ENCODE assay signal across 7 cellular contexts in the genomic region with DNA sequence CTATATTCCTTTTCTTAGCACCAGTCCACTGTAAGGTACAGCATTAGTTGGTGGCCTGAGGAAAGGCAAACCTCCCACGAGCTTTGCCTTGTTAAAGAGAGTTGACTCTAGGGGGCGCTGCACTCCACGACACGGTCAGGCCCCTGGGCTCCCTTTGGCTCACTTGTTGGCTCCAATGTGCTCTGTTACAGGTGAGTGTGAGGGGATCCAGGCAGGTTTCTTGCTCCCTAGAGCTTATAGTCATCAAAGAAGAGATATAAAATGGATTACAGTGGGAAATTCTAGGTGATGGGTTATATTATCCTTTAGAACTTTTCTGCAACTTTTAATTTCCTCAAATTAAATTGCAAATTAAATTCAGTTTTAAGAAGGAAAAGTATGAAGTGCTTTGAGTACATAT. TPM values are rescaled to one million over a fixed set of nuclear protein-coding genes. Genes with fewer than 3 reads are reported as not detected.
DNase-seq lines count a peak whose midpoint lies in the region; ATAC-seq, FAIRE-seq and TF ChIP-seq lines count a peak whose summit lies in the region.

No MANE protein-coding gene starts in this region.

- peak; percentile 59 for DNase-seq in GM12891 (ENCODE audit: insufficient read length, low spot score)
- peak; percentile 61 for DNase-seq in NCI-H1092 (lab: John Stamatoyannopoulos, UW)
- peak; percentile 77 for DNase-seq in SK-N-SH
- peak; percentile 82 for DNase-seq in activated naive CD4-positive, alpha-beta T cell treated with anti-CD3 and anti-CD28 coated beads, Interleukin-2, amount 50 U/mL, for 16 hours
- peak; percentile 75 for DNase-seq in Right ventricle myocardium inferior (ENCODE audit: missing footprints)
- peak; percentile 90 for DNase-seq in posterior vena cava (ENCODE audit: low spot score)
- DNase-seq in urothelium cell line (ENCODE audit: low spot score), result peak; percentile 78

- POLR2A ChIA-PET in SK-N-SH (lab: Yijun Ruan, JAX), result interaction anchor here (1.2 kb wide), 1 partner anchor 101 kb away, joined by 3 read pairs; no protein-coding TSS in a partner anchor

- TF ChIP-seq RAD21 in SK-N-SH (IDR thresholded peaks at IDR 0.05; ENCODE audit: low read length), result peak; percentile 96

- no peak overlapping the region for H3K4me2 ChIP-seq in SK-N-SH

- no peak overlapping the region for H3K9ac ChIP-seq in SK-N-SH

- peaks cover 0 to 5% of the 10 kb centered on the region in 2 experiments; a peak in 1 of 4 replicates for H3K4me1 ChIP-seq in SK-N-SH (ENCODE audit: control insufficient read depth in 1 of 2, insufficient read depth in 2 of 2, low read depth in 1 of 2, low read length in 1 of 2)

- ATAC-seq in Right ventricle myocardium inferior, result no peak

- H3K9me3 ChIP-seq in SK-N-SH, result no peaks in the 10 kb centered on the region

- CTCF ChIA-PET in SK-N-SH (lab: Yijun Ruan, JAX), result interaction anchor here (0.5 to 6.8 kb wide), 98 partner anchors 10 to 641 kb away, joined by 3 to 67 read pairs (median 4); a partner anchor contains a TSS

- intact Hi-C loops in Right ventricle myocardium inferior (cut with DNase I), result loop anchor here (2.0 to 5.0 kb wide), 2 partner anchors 192 to 330 kb away; no protein-coding TSS in a partner anchor
- intact Hi-C loops in posterior vena cava (cut with DNase I), result loop anchor here (5.0 to 10.0 kb wide), 2 partner anchors 192 to 195 kb away; no protein-coding TSS in a partner anchor

- no peak overlapping the region for H3K4me3 ChIP-seq in SK-N-SH (ENCODE audit: low read depth in 2 of 2, low read length in 1 of 2)

- H3F3A ChIP-seq in SK-N-SH (replicated peaks; ENCODE audit: insufficient read depth), result no peaks in the 10 kb centered on the region

- H3K36me3 ChIP-seq in SK-N-SH (replicated peaks in 1 of 2; ENCODE audit: control insufficient read depth in 1 of 2, insufficient read depth in 2 of 2, low read length in 1 of 2), result no peaks in the 10 kb centered on the region

- H3K9me2 ChIP-seq in SK-N-SH, result no peaks in the 10 kb centered on the region

- no peak for TF ChIP-seq POLR2A in GM12891 (IDR thresholded peaks at IDR 0.05; ENCODE audit: low read depth, low read length)

- peaks cover 5% of the 10 kb centered on the region for H3K79me2 ChIP-seq in SK-N-SH (ENCODE audit: insufficient read depth)

- WGBS in SK-N-SH (ENCODE audit: low lambda C conversion rate), result 4% methylated on average over 4 of the region's 4 CpGs

- TF ChIP-seq CTCF in SK-N-SH (IDR thresholded peaks at IDR 0.05), result peak; percentile 91

- no peak for TF ChIP-seq EP300 in SK-N-SH (IDR thresholded peaks at IDR 0.05; ENCODE audit: borderline replicate concordance in 1 of 2, low read depth in 1 of 2, low read length in 1 of 2)

- no peaks in the 10 kb centered on the region for H3K27me3 ChIP-seq in SK-N-SH (ENCODE audit: insufficient read depth)

- no peak overlapping the region for H3K27ac ChIP-seq in SK-N-SH (ENCODE audit: low read depth in 2 of 2, low read length in 1 of 2)

- no peak overlapping the region for H2AFZ ChIP-seq in SK-N-SH (ENCODE audit: low read depth)

- no peaks in the 10 kb centered on the region for H4K20me1 ChIP-seq in SK-N-SH (ENCODE audit: insufficient read depth)

- FAIRE-seq in GM12891 (lab: Jason Lieb, UNC), result peak; percentile 59
- no peak for FAIRE-seq in urothelium cell line (lab: Jason Lieb, UNC)

TF ChIP-seq in GM12891, 5 proteins besides CTCF, POLR2A, EP300 and RAD21:
- TF ChIP-seq TAF1 (IDR thresholded peaks at IDR 0.05; ENCODE audit: low read depth, low read length), result no peak
- TF ChIP-seq PAX5 (IDR thresholded peaks at IDR 0.05; ENCODE audit: insufficient read depth, low read length, severe bottlenecking), result no peak
- TF ChIP-seq POU2F2 (IDR thresholded peaks at IDR 0.05; ENCODE audit: low read depth, low read length), result no peak
- no peak for TF ChIP-seq SPI1 (IDR thresholded peaks at IDR 0.05; ENCODE audit: low read depth, low read length)
- TF ChIP-seq POLR2AphosphoS5 (IDR thresholded peaks at IDR 0.05; ENCODE audit: low read depth, low read length), result no peak

TF ChIP-seq in SK-N-SH, 30 proteins besides CTCF, POLR2A, EP300 and RAD21:
- TF ChIP-seq MEF2A (IDR thresholded peaks at IDR 0.05; ENCODE audit: borderline replicate concordance, low read depth) (no peak), POLR2AphosphoS5 (IDR thresholded peaks at IDR 0.05; ENCODE audit: low read depth, low read length) (no peak), GABPA (IDR thresholded peaks at IDR 0.05; ENCODE audit: low read depth) (no peak), JUND (IDR thresholded peaks at IDR 0.05) (no peak), YY1 (IDR thresholded peaks at IDR 0.05; ENCODE audit: low read depth) (no peak), SMC3 (IDR thresholded peaks at IDR 0.05; ENCODE audit: low read depth, low read length) (peak; percentile 86), CHD2 (IDR thresholded peaks at IDR 0.05; ENCODE audit: low read length, partially characterized antibody) (peak; percentile 16), FOXM1 (IDR thresholded peaks at IDR 0.05; ENCODE audit: low read depth) (no peak), ELF1 (IDR thresholded peaks at IDR 0.05) (no peak)
- TF ChIP-seq, protein P1, sequence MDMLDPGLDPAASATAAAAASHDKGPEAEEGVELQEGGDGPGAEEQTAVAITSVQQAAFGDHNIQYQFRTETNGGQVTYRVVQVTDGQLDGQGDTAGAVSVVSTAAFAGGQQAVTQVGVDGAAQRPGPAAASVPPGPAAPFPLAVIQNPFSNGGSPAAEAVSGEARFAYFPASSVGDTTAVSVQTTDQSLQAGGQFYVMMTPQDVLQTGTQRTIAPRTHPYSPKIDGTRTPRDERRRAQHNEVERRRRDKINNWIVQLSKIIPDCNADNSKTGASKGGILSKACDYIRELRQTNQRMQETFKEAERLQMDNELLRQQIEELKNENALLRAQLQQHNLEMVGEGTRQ (IDR thresholded peaks at IDR 0.05; ENCODE audit: borderline replicate concordance, low read depth, low read length), result no peak
- TF ChIP-seq, protein P2, sequence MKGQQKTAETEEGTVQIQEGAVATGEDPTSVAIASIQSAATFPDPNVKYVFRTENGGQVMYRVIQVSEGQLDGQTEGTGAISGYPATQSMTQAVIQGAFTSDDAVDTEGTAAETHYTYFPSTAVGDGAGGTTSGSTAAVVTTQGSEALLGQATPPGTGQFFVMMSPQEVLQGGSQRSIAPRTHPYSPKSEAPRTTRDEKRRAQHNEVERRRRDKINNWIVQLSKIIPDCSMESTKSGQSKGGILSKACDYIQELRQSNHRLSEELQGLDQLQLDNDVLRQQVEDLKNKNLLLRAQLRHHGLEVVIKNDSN (IDR thresholded peaks at IDR 0.05; ENCODE audit: borderline replicate concordance, low read depth), result no peak
- TF ChIP-seq, protein P3, sequence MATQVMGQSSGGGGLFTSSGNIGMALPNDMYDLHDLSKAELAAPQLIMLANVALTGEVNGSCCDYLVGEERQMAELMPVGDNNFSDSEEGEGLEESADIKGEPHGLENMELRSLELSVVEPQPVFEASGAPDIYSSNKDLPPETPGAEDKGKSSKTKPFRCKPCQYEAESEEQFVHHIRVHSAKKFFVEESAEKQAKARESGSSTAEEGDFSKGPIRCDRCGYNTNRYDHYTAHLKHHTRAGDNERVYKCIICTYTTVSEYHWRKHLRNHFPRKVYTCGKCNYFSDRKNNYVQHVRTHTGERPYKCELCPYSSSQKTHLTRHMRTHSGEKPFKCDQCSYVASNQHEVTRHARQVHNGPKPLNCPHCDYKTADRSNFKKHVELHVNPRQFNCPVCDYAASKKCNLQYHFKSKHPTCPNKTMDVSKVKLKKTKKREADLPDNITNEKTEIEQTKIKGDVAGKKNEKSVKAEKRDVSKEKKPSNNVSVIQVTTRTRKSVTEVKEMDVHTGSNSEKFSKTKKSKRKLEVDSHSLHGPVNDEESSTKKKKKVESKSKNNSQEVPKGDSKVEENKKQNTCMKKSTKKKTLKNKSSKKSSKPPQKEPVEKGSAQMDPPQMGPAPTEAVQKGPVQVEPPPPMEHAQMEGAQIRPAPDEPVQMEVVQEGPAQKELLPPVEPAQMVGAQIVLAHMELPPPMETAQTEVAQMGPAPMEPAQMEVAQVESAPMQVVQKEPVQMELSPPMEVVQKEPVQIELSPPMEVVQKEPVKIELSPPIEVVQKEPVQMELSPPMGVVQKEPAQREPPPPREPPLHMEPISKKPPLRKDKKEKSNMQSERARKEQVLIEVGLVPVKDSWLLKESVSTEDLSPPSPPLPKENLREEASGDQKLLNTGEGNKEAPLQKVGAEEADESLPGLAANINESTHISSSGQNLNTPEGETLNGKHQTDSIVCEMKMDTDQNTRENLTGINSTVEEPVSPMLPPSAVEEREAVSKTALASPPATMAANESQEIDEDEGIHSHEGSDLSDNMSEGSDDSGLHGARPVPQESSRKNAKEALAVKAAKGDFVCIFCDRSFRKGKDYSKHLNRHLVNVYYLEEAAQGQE (IDR thresholded peaks at IDR 0.05; ENCODE audit: low read depth, low read length), result no peak
- TF ChIP-seq, protein P4, sequence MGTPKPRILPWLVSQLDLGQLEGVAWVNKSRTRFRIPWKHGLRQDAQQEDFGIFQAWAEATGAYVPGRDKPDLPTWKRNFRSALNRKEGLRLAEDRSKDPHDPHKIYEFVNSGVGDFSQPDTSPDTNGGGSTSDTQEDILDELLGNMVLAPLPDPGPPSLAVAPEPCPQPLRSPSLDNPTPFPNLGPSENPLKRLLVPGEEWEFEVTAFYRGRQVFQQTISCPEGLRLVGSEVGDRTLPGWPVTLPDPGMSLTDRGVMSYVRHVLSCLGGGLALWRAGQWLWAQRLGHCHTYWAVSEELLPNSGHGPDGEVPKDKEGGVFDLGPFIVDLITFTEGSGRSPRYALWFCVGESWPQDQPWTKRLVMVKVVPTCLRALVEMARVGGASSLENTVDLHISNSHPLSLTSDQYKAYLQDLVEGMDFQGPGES (IDR thresholded peaks at IDR 0.05; ENCODE audit: low read depth, low read length), result no peak
TF ChIP-seq in SK-N-SH: peak in this region for 2.

RNA-seq across cellular contexts. Expression of a gene that starts 3.7 kb away (rescaled TPM):
- polyA plus RNA-seq in GM12891 (2012; ENCODE audit: low read depth, missing spikeins), result not detected
- polyA plus RNA-seq in SK-N-SH (2012; rRNA removed), result not detected in 2 replicates
- polyA plus RNA-seq in SK-N-SH (2012; cell fraction: cytosol; rRNA removed), result not detected in 2 replicates
- polyA plus RNA-seq in SK-N-SH (2012; cell fraction: nucleus; rRNA removed), result under 0.01 TPM in 1 of 2 replicates, not detected in the other
- total RNA-seq in Right ventricle myocardium inferior (not detected), posterior vena cava (not detected)

RNA-seq across cellular contexts. Expression of a gene that starts 4.3 kb away (rescaled TPM):
- 11.7 TPM for polyA plus RNA-seq in GM12891 (2012; ENCODE audit: low read depth, missing spikeins)
- polyA plus RNA-seq in SK-N-SH (2012; rRNA removed), result 6.7 and 11.6 TPM in 2 replicates
- polyA plus RNA-seq in SK-N-SH (2012; cell fraction: cytosol; rRNA removed), result 6.9 and 10.4 TPM in 2 replicates
- polyA plus RNA-seq in SK-N-SH (2012; cell fraction: nucleus; rRNA removed), result 16.0 and 20.2 TPM in 2 replicates
- total RNA-seq in Right ventricle myocardium inferior (9.3 TPM), posterior vena cava (10 to 100 TPM; 13.2 to 13.9 TPM)
